Comparison of ENCODE assay signal across 23 cellular contexts in genomic region chr1:193487722-193488121, GRCh38.
"Had no signal": no experiment of that assay in that cellular context is flagged by ENCODE, and none has a peak within 500 bp of the region (broad histone marks: within the 10 kb centered on the region; RNA-seq: fewer than 3 reads in every experiment).

No MANE protein-coding gene starts in this region.

- H3K4me3 ChIP-seq: heart left ventricle, left lung, pancreas, prostate gland, testis had no signal

- H3K36me3 Mint-ChIP-seq: naive B cell had no signal

- H3K27me3 Mint-ChIP-seq: activated CD4-positive, alpha-beta memory T cell treated with anti-CD3 and anti-CD28 coated beads for 36 hours; activated naive CD4-positive, alpha-beta T cell treated with anti-CD3 and anti-CD28 coated beads, Interleukin-2, amount 50 U/mL, for 24 hours; activated naive CD8-positive, alpha-beta T cell treated with anti-CD3 and anti-CD28 coated beads, Interleukin-2, amount 50 U/mL, for 24 hours; activated T-cell treated with anti-CD3 and anti-CD28 coated beads, Interleukin-2, amount 50 U/mL, for 24 hours; naive B cell had no signal

- H3K9me3 ChIP-seq: pancreas, prostate gland, testis had no signal

- DNase-seq: activated CD4-positive, alpha-beta memory T cell treated with anti-CD3 and anti-CD28 coated beads for 36 hours; activated CD4-positive, alpha-beta T cell treated with anti-CD3 and anti-CD28 coated beads for 48 hours; activated CD8-positive, alpha-beta memory T cell treated with anti-CD3 and anti-CD28 coated beads, Interleukin-2, amount 50 U/mL, for 4 hours; activated naive CD8-positive, alpha-beta T cell treated with anti-CD3 and anti-CD28 coated beads, Interleukin-2, amount 50 U/mL, for 24 hours; activated T-cell treated with anti-CD3 and anti-CD28 coated beads, Interleukin-2, amount 50 U/mL, for 24 hours; amygdala; central memory CD4-positive, alpha-beta T cell; foreskin fibroblast; kidney glomerular epithelial cell; left lung; naive B cell; nucleus accumbens; pancreas; stimulated activated CD4-positive, alpha-beta T cell treated with anti-CD3 and anti-CD28 coated beads, Interleukin-2, amount 100 ng/mL, for 48 hours; stimulated activated naive CD8-positive, alpha-beta T cell treated with anti-CD3 and anti-CD28 coated beads, Interleukin-15, Interleukin-2, amounts not matched to agents 100 U/mL and 50 U/mL, for 24 hours; T1000; testis; trophoblast cell; WERI-Rb-1 had no signal

- H3K4me3 Mint-ChIP-seq: activated CD4-positive, alpha-beta memory T cell treated with anti-CD3 and anti-CD28 coated beads for 36 hours; activated naive CD4-positive, alpha-beta T cell treated with anti-CD3 and anti-CD28 coated beads, Interleukin-2, amount 50 U/mL, for 24 hours; activated naive CD8-positive, alpha-beta T cell treated with anti-CD3 and anti-CD28 coated beads, Interleukin-2, amount 50 U/mL, for 24 hours; activated T-cell treated with anti-CD3 and anti-CD28 coated beads, Interleukin-2, amount 50 U/mL, for 24 hours; naive B cell had no signal

- H3K27ac Mint-ChIP-seq: activated CD4-positive, alpha-beta memory T cell treated with anti-CD3 and anti-CD28 coated beads for 36 hours; activated naive CD4-positive, alpha-beta T cell treated with anti-CD3 and anti-CD28 coated beads, Interleukin-2, amount 50 U/mL, for 24 hours; activated naive CD8-positive, alpha-beta T cell treated with anti-CD3 and anti-CD28 coated beads, Interleukin-2, amount 50 U/mL, for 24 hours; activated T-cell treated with anti-CD3 and anti-CD28 coated beads, Interleukin-2, amount 50 U/mL, for 24 hours; activated T-helper 2 cell treated with anti-CD3 and anti-CD28 coated beads, Interferon-gamma antibody, Interleukin-2, Interleukin-4, amounts not matched to agents 10 μg/mL and 5 μg/mL and 100 μg/mL, durations not matched to agents 14 hours and 24 hours and 36 hours had no signal

- ATAC-seq: activated naive CD8-positive, alpha-beta T cell treated with anti-CD3 and anti-CD28 coated beads, Interleukin-2, amount 50 U/mL, for 24 hours; left lung; pancreas; stimulated activated naive CD8-positive, alpha-beta T cell treated with anti-CD3 and anti-CD28 coated beads, Interleukin-15, Interleukin-2, amounts not matched to agents 100 U/mL and 50 U/mL, for 24 hours had no signal

- H3K36me3 ChIP-seq: heart left ventricle, left lung, pancreas, prostate gland, WERI-Rb-1 had no signal

- H3K4me1 ChIP-seq: heart left ventricle, left lung, pancreas, prostate gland, testis had no signal

- H3K27me3 ChIP-seq: heart left ventricle, left lung, pancreas, testis had no signal

- H3K27ac ChIP-seq: heart left ventricle, left lung, pancreas, prostate gland, testis, WERI-Rb-1 had no signal
